ENCODE assay signal across 12 cellular contexts in the genomic region with DNA sequence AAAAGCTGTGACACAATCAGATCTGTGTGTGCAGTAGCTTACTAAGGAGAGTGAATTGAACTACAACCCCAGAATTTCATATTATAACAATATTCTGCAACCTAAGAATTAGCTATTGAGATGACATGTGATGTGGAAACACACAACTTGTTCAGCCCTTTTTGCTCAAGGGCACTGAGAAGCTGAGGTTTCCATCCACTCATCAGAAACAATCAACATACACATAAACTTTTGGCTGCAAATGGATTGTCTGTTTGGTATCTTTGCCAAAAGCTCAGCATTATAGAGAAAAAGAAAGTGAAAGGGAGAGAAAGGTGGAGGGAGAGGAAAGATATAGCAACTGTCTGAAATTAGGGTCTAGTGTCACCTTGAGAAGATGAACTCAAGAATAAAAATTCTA.
DNase-seq lines count a peak whose midpoint lies in the region; ATAC-seq, FAIRE-seq and TF ChIP-seq lines count a peak whose summit lies in the region.
"Had no signal": no experiment of that assay in that cellular context is flagged by ENCODE, and none has a peak within 500 bp of the region (broad histone marks: within the 10 kb centered on the region; RNA-seq: fewer than 3 reads in every experiment).

No MANE protein-coding gene starts in this region.

- peak overlapping the region; percentile 29 for H3K4me3 Mint-ChIP-seq in activated CD8-positive, alpha-beta memory T cell treated with anti-CD3 and anti-CD28 coated beads, Interleukin-2, amount 10 ng/mL, durations not matched to agents 7 days and 5 days
- H3K4me3 Mint-ChIP-seq: type B pancreatic cell had no signal

- H3K27me3 ChIP-seq in spleen (replicated peaks in 1 of 7) (no peaks in the 10 kb centered on the region), small intestine (ENCODE audit: control insufficient read depth in 2 of 2, insufficient read depth in 2 of 2, low read length in 2 of 2) (no peaks in the 10 kb centered on the region)

- no peak for TF ChIP-seq CTCF in choroid plexus epithelial cell (conservative IDR thresholded peaks at IDR 0.05; ENCODE audit: low read depth, low read length)
- TF ChIP-seq CTCF in spleen (IDR thresholded peaks at IDR 0.05 in 8 of 11, conservative IDR thresholded peaks at IDR 0.05 in 3 of 11) = no peak

- CTCF ChIA-PET in activated CD8-positive, alpha-beta memory T cell treated with anti-CD3 and anti-CD28 coated beads, Interleukin-2, amount 10 ng/mL, durations not matched to agents 7 days and 5 days (lab: Charles Lee) = interaction anchor here (1.1 to 1.8 kb wide), 3 partner anchors 8 to 190 kb away, joined by 3 to 4 read pairs (median 4); no protein-coding TSS in a partner anchor

- peak; percentile 27 for ATAC-seq in activated CD8-positive, alpha-beta memory T cell treated with anti-CD3 and anti-CD28 coated beads, Interleukin-2, amount 10 ng/mL, durations not matched to agents 7 days and 5 days
- peak; percentile 45 for ATAC-seq in HG03521 (IDR thresholded peaks at IDR 0.05; ENCODE audit: unreplicated experiment)
- ATAC-seq in HG02938 (IDR thresholded peaks at IDR 0.05; ENCODE audit: unreplicated experiment) = no peak

- H3K9me3 Mint-ChIP-seq in activated CD8-positive, alpha-beta memory T cell treated with anti-CD3 and anti-CD28 coated beads, Interleukin-2, amount 10 ng/mL, durations not matched to agents 7 days and 5 days (ENCODE audit: low read depth) = no peaks in the 10 kb centered on the region
- H3K9me3 Mint-ChIP-seq: type B pancreatic cell had no signal

- no peaks in the 10 kb centered on the region for H3K36me3 Mint-ChIP-seq in activated CD8-positive, alpha-beta memory T cell treated with anti-CD3 and anti-CD28 coated beads, Interleukin-2, amount 10 ng/mL, durations not matched to agents 7 days and 5 days
- H3K36me3 Mint-ChIP-seq: type B pancreatic cell had no signal

- H3K4me1 Mint-ChIP-seq in activated CD8-positive, alpha-beta memory T cell treated with anti-CD3 and anti-CD28 coated beads, Interleukin-2, amount 10 ng/mL, durations not matched to agents 7 days and 5 days = peaks cover 27% of the 10 kb centered on the region

- no peaks in the 10 kb centered on the region for H3K36me3 ChIP-seq in spleen
- H3K36me3 ChIP-seq in small intestine (ENCODE audit: control insufficient read depth in 2 of 2, insufficient read depth in 2 of 2, low read length in 2 of 2) = no peaks in the 10 kb centered on the region

- peaks cover 3% of the 10 kb centered on the region for H3K27me3 Mint-ChIP-seq in activated CD8-positive, alpha-beta memory T cell treated with anti-CD3 and anti-CD28 coated beads, Interleukin-2, amount 10 ng/mL, durations not matched to agents 7 days and 5 days
- H3K27me3 Mint-ChIP-seq: type B pancreatic cell had no signal

- H3K4me1 ChIP-seq in spleen (peaks cover 8 to 22% (median 13%) of the 10 kb centered on the region in 6 donors), small intestine (ENCODE audit: control insufficient read depth in 2 of 2, insufficient read depth in 1 of 2, low read depth in 1 of 2, low read length in 1 of 2) (no peaks in the 10 kb centered on the region)

- peak overlapping the region in 5 of 8 donors; percentile 15 to 66 (median 47) for H3K27ac ChIP-seq in spleen
- no peak overlapping the region for H3K27ac ChIP-seq in small intestine (ENCODE audit: low read depth in 1 of 2, low read length in 1 of 2)

- no peak for TF ChIP-seq POLR2A in spleen (IDR thresholded peaks at IDR 0.05)

- H3K27ac Mint-ChIP-seq in activated CD8-positive, alpha-beta memory T cell treated with anti-CD3 and anti-CD28 coated beads, Interleukin-2, amount 10 ng/mL, durations not matched to agents 7 days and 5 days = peak overlapping the region; percentile 5
- H3K27ac Mint-ChIP-seq: type B pancreatic cell had no signal

- H3K4me3 ChIP-seq in choroid plexus epithelial cell (ENCODE audit: low read depth, low read length) (no peak overlapping the region), spleen (no peak overlapping the region), small intestine (ENCODE audit: low read depth in 1 of 2, low read length in 2 of 2) (no peak overlapping the region)

- intact Hi-C loops in spleen (cut with DNase I; ENCODE audit: low total_unique reads) = no loop called here

- no peak for DNase-seq in activated CD8-positive, alpha-beta memory T cell treated with anti-CD3 and anti-CD28 coated beads, Interleukin-2, amount 10 ng/mL, durations not matched to agents 7 days and 5 days
- DNase-seq in activated CD8-positive, alpha-beta memory T cell treated with anti-CD3 and anti-CD28 coated beads, Interleukin-2, amount 50 U/mL, for 4 hours = no peak
- DNase-seq in choroid plexus epithelial cell (ENCODE audit: low read depth) = peak; percentile 37
- DNase-seq in spleen = no peak
- no peak for DNase-seq in small intestine
- DNase-seq in NCI-H510A treated with DMSO at 0.1 percent for 48 hours (lab: John Stamatoyannopoulos, UW) = no peak
- DNase-seq: left cardiac atrium had no signal

- FAIRE-seq in small intestine (lab: Jason Lieb, UNC) = no peak
- FAIRE-seq: A204.1, frontal cortex had no signal

- H3K9me3 ChIP-seq in spleen = no peaks in the 10 kb centered on the region
- no peaks in the 10 kb centered on the region for H3K9me3 ChIP-seq in small intestine (ENCODE audit: control insufficient read depth, low read depth)

Comparison
In these comparisons a context has a peak if more than half of its experiments do, and no peak if none do; other contexts are left out.
1. H3K27ac ChIP-seq: peak in spleen (5 of 8); none in small intestine (0 of 2).